In genomic region chr15:70329179-70329578, GRCh38 we compare ENCODE assay signal across 17 cellular contexts.
"Had no signal": no experiment of that assay in that cellular context is flagged by ENCODE, and none has a peak within 500 bp of the region (broad histone marks: within the 10 kb centered on the region; RNA-seq: fewer than 3 reads in every experiment).

No MANE protein-coding gene starts in this region.

- H3K27me3 Mint-ChIP-seq: activated naive CD4-positive, alpha-beta T cell treated with anti-CD3 and anti-CD28 coated beads, Interleukin-2, amount 50 U/mL, for 24 hours had no signal

- H3K36me3 ChIP-seq: pancreas, thoracic aorta, uterus had no signal

- ATAC-seq: activated CD8-positive, alpha-beta memory T cell treated with anti-CD3 and anti-CD28 coated beads, Interleukin-2, amount 10 ng/mL, durations not matched to agents 7 days and 5 days; activated T-cell treated with anti-CD3 and anti-CD28 coated beads, Interleukin-2, amount 50 U/mL, for 4 hours; esophagus mucosa; stimulated activated naive CD8-positive, alpha-beta T cell treated with anti-CD3 and anti-CD28 coated beads, Interleukin-15, amount 100 ng/mL, for 72 hours; T-cell had no signal

- H3K4me1 ChIP-seq: pancreas, uterus had no signal

- H3K9me3 ChIP-seq: pancreas had no signal

- H3K4me3 ChIP-seq: pancreas, thoracic aorta, uterus had no signal

- H3K4me3 Mint-ChIP-seq: activated CD8-positive, alpha-beta memory T cell treated with anti-CD3 and anti-CD28 coated beads, Interleukin-2, amount 10 ng/mL, durations not matched to agents 7 days and 5 days; activated naive CD4-positive, alpha-beta T cell treated with anti-CD3 and anti-CD28 coated beads, Interleukin-2, amount 50 U/mL, for 24 hours; activated T-cell treated with anti-CD3 and anti-CD28 coated beads, Interleukin-2, amount 50 U/mL, for 4 hours; neural crest cell; stimulated activated naive CD8-positive, alpha-beta T cell treated with anti-CD3 and anti-CD28 coated beads, Interleukin-15, amount 100 ng/mL, for 72 hours; T-cell had no signal

- H3K27ac ChIP-seq: pancreas, VCaP had no signal

- H3K27ac Mint-ChIP-seq: activated CD8-positive, alpha-beta memory T cell treated with anti-CD3 and anti-CD28 coated beads, Interleukin-2, amount 10 ng/mL, durations not matched to agents 7 days and 5 days; activated naive CD4-positive, alpha-beta T cell treated with anti-CD3 and anti-CD28 coated beads, Interleukin-2, amount 50 U/mL, for 24 hours; stimulated activated naive CD8-positive, alpha-beta T cell treated with anti-CD3 and anti-CD28 coated beads, Interleukin-15, amount 100 ng/mL, for 72 hours; T-cell had no signal

- DNase-seq: activated CD4-positive, alpha-beta T cell treated with anti-CD3 and anti-CD28 coated beads, Interleukin-2, amount 50 U/mL, for 48 hours; activated CD8-positive, alpha-beta memory T cell treated with anti-CD3 and anti-CD28 coated beads, Interleukin-2, amount 10 ng/mL, durations not matched to agents 7 days and 5 days; activated effector memory CD4-positive, alpha-beta T cell treated with anti-CD3 and anti-CD28 coated beads, Interleukin-2, amount 50 U/mL, for 16 hours; activated T-cell treated with anti-CD3 and anti-CD28 coated beads, Interleukin-2, amount 50 U/mL, for 4 hours; caudate nucleus; hypothalamus; kidney glomerular epithelial cell; mesendoderm; pancreas; stimulated activated naive CD8-positive, alpha-beta T cell treated with anti-CD3 and anti-CD28 coated beads, Interleukin-15, amount 100 ng/mL, for 72 hours; T-cell; uterus had no signal

- H3K27me3 ChIP-seq: pancreas, uterus had no signal
